9 cellular contexts compared by ENCODE assay signal in genomic region chr3:147393261-147393964, GRCh38. TPM values are rescaled to one million over a fixed set of nuclear protein-coding genes. Genes with fewer than 3 reads are reported as not detected.
DNase-seq lines count a peak whose midpoint lies in the region; ATAC-seq and TF ChIP-seq lines count a peak whose summit lies in the region.
"Had no signal": no experiment of that assay in that cellular context is flagged by ENCODE, and none has a peak within 500 bp of the region (broad histone marks: within the 10 kb centered on the region; RNA-seq: fewer than 3 reads in every experiment).

No MANE protein-coding gene starts in this region.

- H3K27me3 ChIP-seq in heart left ventricle: peaks cover 83 to 100% (median 100%) of the 10 kb centered on the region in 9 donors

- no peak overlapping the region for H3K4me3 Mint-ChIP-seq in activated T-helper 17 cell treated with anti-CD3 and anti-CD28 coated beads, Interleukin-2, amount 50 U/mL, for 72 hours

- H3K27me3 Mint-ChIP-seq in activated T-helper 17 cell treated with anti-CD3 and anti-CD28 coated beads, Interleukin-2, amount 50 U/mL, for 72 hours: peaks cover 54% of the 10 kb centered on the region

- TF ChIP-seq POLR2A in heart left ventricle (IDR thresholded peaks at IDR 0.05): no peak

- ATAC-seq in heart left ventricle (peak in 2 of 4 donors; percentile 26 to 31), GM21717 (IDR thresholded peaks at IDR 0.05; ENCODE audit: unreplicated experiment) (no peak)
- no peak for ATAC-seq in activated T-helper 17 cell treated with anti-CD3 and anti-CD28 coated beads, Interleukin-2, amount 50 U/mL, for 72 hours (replicated peaks)

- no peaks in the 10 kb centered on the region for H3K9me3 ChIP-seq in heart left ventricle

- TF ChIP-seq CTCF in C4-2B (conservative IDR thresholded peaks at IDR 0.05) (no peak), heart left ventricle (IDR thresholded peaks at IDR 0.05) (no peak)

- H3K36me3 ChIP-seq in heart left ventricle: no peaks in the 10 kb centered on the region

- WGBS in heart left ventricle, 4 donors: 3 to 5% (median 4%) methylated on average over 35 to 54 of the region's 54 CpGs

- intact Hi-C loops in heart left ventricle (cut with DNase I): no loop called here
- intact Hi-C loops in posterior cingulate gyrus (cut with DNase I): loop anchor here (2.0 to 10.0 kb wide), 4 partner anchors 15 to 681 kb away; partner anchors contain the start of gene ZIC1

- peaks cover 0 to 64% (median 13%) of the 10 kb centered on the region in 12 donors for H3K4me1 ChIP-seq in heart left ventricle

- no peaks in the 10 kb centered on the region for H3K9me3 Mint-ChIP-seq in activated T-helper 17 cell treated with anti-CD3 and anti-CD28 coated beads, Interleukin-2, amount 50 U/mL, for 72 hours

- DNase-seq in SHP77 (lab: John Stamatoyannopoulos, UW): peak; percentile 32 to 45
- DNase-seq in heart left ventricle: no peak
- DNase-seq in posterior cingulate gyrus: peak in 9 of 10 donors; percentile 56 to 96 (median 79)
- DNase-seq in epidermal melanocyte (ENCODE audit: insufficient read length, low spot score): no peak
- no peak for DNase-seq in OCI-M1 (lab: John Stamatoyannopoulos, UW)

- H3K36me3 Mint-ChIP-seq in activated T-helper 17 cell treated with anti-CD3 and anti-CD28 coated beads, Interleukin-2, amount 50 U/mL, for 72 hours (ENCODE audit: low read depth): no peaks in the 10 kb centered on the region

- H3K4me3 ChIP-seq in heart left ventricle: peak overlapping the region; percentile 0 to 54 (median 38)

- H3K4me1 Mint-ChIP-seq in activated T-helper 17 cell treated with anti-CD3 and anti-CD28 coated beads, Interleukin-2, amount 50 U/mL, for 72 hours: no peaks in the 10 kb centered on the region

- peak overlapping the region; percentile 48 for H3K27ac ChIP-seq in C4-2B
- no peak overlapping the region for H3K27ac ChIP-seq in heart left ventricle

- H3K27ac Mint-ChIP-seq in activated T-helper 17 cell treated with anti-CD3 and anti-CD28 coated beads, Interleukin-2, amount 50 U/mL, for 72 hours: no peak overlapping the region

RNA-seq across cellular contexts. Expression of gene ZIC4, which starts 12.9 kb away (rescaled TPM):
- total RNA-seq in heart left ventricle: not detected
- not detected for polyA plus RNA-seq in heart left ventricle
- not detected for total RNA-seq in activated T-helper 17 cell treated with anti-CD3 and anti-CD28 coated beads, Interleukin-2, amount 50 U/mL, for 72 hours
- total RNA-seq: glomerular endothelial cell had no signal

RNA-seq across cellular contexts. Expression of gene ZIC1, which starts 15.8 kb away (rescaled TPM):
- total RNA-seq in heart left ventricle: under 1 TPM in 1 of 9 donors, not detected in 8; 0.42 TPM
- not detected for polyA plus RNA-seq in heart left ventricle
- not detected for total RNA-seq in activated T-helper 17 cell treated with anti-CD3 and anti-CD28 coated beads, Interleukin-2, amount 50 U/mL, for 72 hours

Comparison
In these comparisons a context has a peak if more than half of its experiments do, and no peak if none do; other contexts are left out.
1. DNase-seq: peak in SHP77 (2 of 2) and posterior cingulate gyrus (9 of 10); none in heart left ventricle (0 of 5), epidermal melanocyte (single experiment) and OCI-M1 (single experiment).